Comparison of ENCODE assay signal across 1 cellular context in the genomic region with DNA sequence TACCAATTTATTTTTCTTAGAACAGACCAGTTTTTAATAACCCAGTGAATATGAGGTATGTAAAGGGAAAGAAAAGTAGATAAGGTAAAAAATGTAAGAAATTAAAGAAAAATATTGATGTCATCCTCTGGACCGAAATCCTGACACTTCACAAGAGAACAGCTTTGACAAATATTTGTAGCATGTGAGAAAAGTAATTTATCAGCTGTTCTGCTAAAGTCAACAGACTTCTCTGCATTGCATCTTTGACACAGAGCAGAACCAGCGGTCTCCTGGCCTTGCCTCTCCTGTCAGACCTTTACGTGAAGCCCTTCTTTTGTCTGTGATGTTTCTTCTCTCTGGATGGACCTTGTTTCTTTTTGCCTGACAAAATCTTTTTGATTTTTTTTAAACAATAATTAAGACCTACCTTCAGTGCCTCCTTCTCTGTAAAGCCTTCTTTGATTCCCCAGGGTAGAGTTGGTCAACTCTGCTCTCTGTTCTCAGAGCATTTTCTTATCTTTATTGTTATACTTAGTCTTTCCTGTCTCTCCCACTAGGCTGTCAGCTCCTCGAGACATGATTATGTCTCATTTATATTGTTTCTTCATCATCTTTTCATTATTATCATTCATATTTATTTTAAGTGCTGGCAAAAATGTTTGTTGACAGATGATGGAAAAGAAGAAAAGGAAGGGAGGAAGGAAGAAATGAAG.
TF ChIP-seq lines count a peak whose summit lies in the region.

No MANE protein-coding gene starts in this region.

TF ChIP-seq in SK-N-SH, 30 proteins besides CTCF, POLR2A, EP300 and RAD21 (continued from another document):
- TF ChIP-seq ZBTB33 (IDR thresholded peaks at IDR 0.05; ENCODE audit: borderline replicate concordance, low read depth) (no peak), MEF2A (IDR thresholded peaks at IDR 0.05; ENCODE audit: borderline replicate concordance, low read depth) (no peak), JUND (IDR thresholded peaks at IDR 0.05) (no peak), RCOR1 (IDR thresholded peaks at IDR 0.05; ENCODE audit: low read length) (no peak), SMC3 (IDR thresholded peaks at IDR 0.05; ENCODE audit: low read depth, low read length) (no peak), FOSL2 (IDR thresholded peaks at IDR 0.05; ENCODE audit: borderline replicate concordance, low read depth) (no peak)
- TF ChIP-seq, protein P1, sequence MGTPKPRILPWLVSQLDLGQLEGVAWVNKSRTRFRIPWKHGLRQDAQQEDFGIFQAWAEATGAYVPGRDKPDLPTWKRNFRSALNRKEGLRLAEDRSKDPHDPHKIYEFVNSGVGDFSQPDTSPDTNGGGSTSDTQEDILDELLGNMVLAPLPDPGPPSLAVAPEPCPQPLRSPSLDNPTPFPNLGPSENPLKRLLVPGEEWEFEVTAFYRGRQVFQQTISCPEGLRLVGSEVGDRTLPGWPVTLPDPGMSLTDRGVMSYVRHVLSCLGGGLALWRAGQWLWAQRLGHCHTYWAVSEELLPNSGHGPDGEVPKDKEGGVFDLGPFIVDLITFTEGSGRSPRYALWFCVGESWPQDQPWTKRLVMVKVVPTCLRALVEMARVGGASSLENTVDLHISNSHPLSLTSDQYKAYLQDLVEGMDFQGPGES (IDR thresholded peaks at IDR 0.05; ENCODE audit: low read depth, low read length): no peak
